Comparison of ENCODE assay signal across 1 cellular context in the genomic region with DNA sequence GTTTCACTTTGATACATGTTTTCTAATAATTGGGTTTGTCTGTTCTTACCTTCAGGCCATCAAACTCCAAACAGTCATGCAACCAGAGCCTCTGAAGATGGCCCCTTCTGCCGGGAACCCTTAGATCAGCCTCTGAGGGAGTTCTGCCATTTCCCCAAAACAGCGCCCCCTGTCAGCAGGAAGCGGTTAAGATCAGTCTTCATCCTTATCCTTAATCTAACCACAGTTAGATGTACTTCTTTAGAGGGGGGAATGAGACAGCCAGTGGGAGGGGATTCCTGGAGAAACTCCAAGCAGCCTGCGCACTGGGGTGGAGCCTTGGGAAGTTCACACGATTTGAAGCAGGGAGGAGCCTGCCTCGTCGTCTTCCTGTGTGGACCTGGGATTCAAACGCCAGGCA.
TF ChIP-seq lines count a peak whose summit lies in the region.

No MANE protein-coding gene starts in this region.

TF ChIP-seq in GM23338, 12 proteins besides CTCF, POLR2A, EP300 and RAD21 (continued from another document):
- TF ChIP-seq ZNF462 (CRISPR knock-in tag; IDR thresholded peaks at IDR 0.05): no peak
- TF ChIP-seq ZNF331 (CRISPR knock-in tag; IDR thresholded peaks at IDR 0.05; ENCODE audit: low read depth): no peak
- TF ChIP-seq POLR2AphosphoS5 (IDR thresholded peaks at IDR 0.05; ENCODE audit: low read depth): no peak
- no peak for TF ChIP-seq JUNB (IDR thresholded peaks at IDR 0.05; ENCODE audit: unreplicated experiment)
- TF ChIP-seq, protein P1, sequence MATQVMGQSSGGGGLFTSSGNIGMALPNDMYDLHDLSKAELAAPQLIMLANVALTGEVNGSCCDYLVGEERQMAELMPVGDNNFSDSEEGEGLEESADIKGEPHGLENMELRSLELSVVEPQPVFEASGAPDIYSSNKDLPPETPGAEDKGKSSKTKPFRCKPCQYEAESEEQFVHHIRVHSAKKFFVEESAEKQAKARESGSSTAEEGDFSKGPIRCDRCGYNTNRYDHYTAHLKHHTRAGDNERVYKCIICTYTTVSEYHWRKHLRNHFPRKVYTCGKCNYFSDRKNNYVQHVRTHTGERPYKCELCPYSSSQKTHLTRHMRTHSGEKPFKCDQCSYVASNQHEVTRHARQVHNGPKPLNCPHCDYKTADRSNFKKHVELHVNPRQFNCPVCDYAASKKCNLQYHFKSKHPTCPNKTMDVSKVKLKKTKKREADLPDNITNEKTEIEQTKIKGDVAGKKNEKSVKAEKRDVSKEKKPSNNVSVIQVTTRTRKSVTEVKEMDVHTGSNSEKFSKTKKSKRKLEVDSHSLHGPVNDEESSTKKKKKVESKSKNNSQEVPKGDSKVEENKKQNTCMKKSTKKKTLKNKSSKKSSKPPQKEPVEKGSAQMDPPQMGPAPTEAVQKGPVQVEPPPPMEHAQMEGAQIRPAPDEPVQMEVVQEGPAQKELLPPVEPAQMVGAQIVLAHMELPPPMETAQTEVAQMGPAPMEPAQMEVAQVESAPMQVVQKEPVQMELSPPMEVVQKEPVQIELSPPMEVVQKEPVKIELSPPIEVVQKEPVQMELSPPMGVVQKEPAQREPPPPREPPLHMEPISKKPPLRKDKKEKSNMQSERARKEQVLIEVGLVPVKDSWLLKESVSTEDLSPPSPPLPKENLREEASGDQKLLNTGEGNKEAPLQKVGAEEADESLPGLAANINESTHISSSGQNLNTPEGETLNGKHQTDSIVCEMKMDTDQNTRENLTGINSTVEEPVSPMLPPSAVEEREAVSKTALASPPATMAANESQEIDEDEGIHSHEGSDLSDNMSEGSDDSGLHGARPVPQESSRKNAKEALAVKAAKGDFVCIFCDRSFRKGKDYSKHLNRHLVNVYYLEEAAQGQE (IDR thresholded peaks at IDR 0.05; ENCODE audit: unreplicated experiment): no peak
- no peak for TF ChIP-seq CREB1 (CRISPR knock-in tag; IDR thresholded peaks at IDR 0.05; ENCODE audit: low read depth)
- TF ChIP-seq ZNF114 (CRISPR knock-in tag; IDR thresholded peaks at IDR 0.05): no peak
